ENCODE assay signal across 1 cellular context in genomic region chr2:182880100-182880499, GRCh38. TPM values are rescaled to one million over a fixed set of nuclear protein-coding genes. Genes with fewer than 3 reads are reported as not detected.
"Had no signal": no experiment of that assay in that cellular context is flagged by ENCODE, and none has a peak within 500 bp of the region (broad histone marks: within the 10 kb centered on the region; RNA-seq: fewer than 3 reads in every experiment).

No MANE protein-coding gene starts in this region.

RNA-seq across cellular contexts. Expression of gene FRZB, which starts 13.7 kb away (rescaled TPM):
- total RNA-seq: NCI-H460 had no signal
